In genomic region chr1:16647179-16648176, GRCh38 we compare ENCODE assay signal across 11 cellular contexts. TPM values are rescaled to one million over a fixed set of nuclear protein-coding genes. Genes with fewer than 3 reads are reported as not detected.
DNase-seq lines count a peak whose midpoint lies in the region; ATAC-seq and TF ChIP-seq lines count a peak whose summit lies in the region.
"Not testable (repeated sequence)": the region's sequence is repeated elsewhere in the genome, so short reads cannot be mapped to it uniquely, and the experiment has no call there.
"Had no signal": no experiment of that assay in that cellular context is flagged by ENCODE, and none has a peak within 500 bp of the region (broad histone marks: within the 10 kb centered on the region; RNA-seq: fewer than 3 reads in every experiment).

No MANE protein-coding gene starts in this region.

- not testable (repeated sequence) for H3K4me1 Mint-ChIP-seq in activated T-helper 2 cell treated with anti-CD3 and anti-CD28 coated beads, Interferon-gamma antibody, Interleukin-2, Interleukin-4, amounts not matched to agents 10 μg/mL and 5 μg/mL and 100 μg/mL, durations not matched to agents 14 hours and 24 hours and 36 hours (ENCODE audit: low read depth); chondrocyte (ENCODE audit: low read depth); progenitor cell of endocrine pancreas (ENCODE audit: low read depth)

- H3K27me3 ChIP-seq in lung (ENCODE audit: control insufficient read depth, insufficient read depth): not testable (repeated sequence)
- H3K27me3 ChIP-seq in suprapubic skin: peaks cover 12% of the 10 kb centered on the region

- not testable (repeated sequence) for H3K36me3 Mint-ChIP-seq in activated T-helper 2 cell treated with anti-CD3 and anti-CD28 coated beads, Interferon-gamma antibody, Interleukin-2, Interleukin-4, amounts not matched to agents 10 μg/mL and 5 μg/mL and 100 μg/mL, durations not matched to agents 14 hours and 24 hours and 36 hours (ENCODE audit: low read depth); chondrocyte (ENCODE audit: low read depth); progenitor cell of endocrine pancreas (ENCODE audit: insufficient read depth)

- TF ChIP-seq CTCF in chondrocyte (IDR thresholded peaks at IDR 0.05); lung (IDR thresholded peaks at IDR 0.05; ENCODE audit: control extremely low read depth, extremely low read depth); progenitor cell of endocrine pancreas (IDR thresholded peaks at IDR 0.05; ENCODE audit: unreplicated experiment); suprapubic skin (IDR thresholded peaks at IDR 0.05): not testable (repeated sequence)

- peak overlapping the region; percentile 35; the same call in 1 of the 2 replicates for H3K9ac ChIP-seq in ES-I3 (ENCODE audit: low read depth, low read length)

- H3K27me3 Mint-ChIP-seq in activated T-helper 2 cell treated with anti-CD3 and anti-CD28 coated beads, Interferon-gamma antibody, Interleukin-2, Interleukin-4, amounts not matched to agents 10 μg/mL and 5 μg/mL and 100 μg/mL, durations not matched to agents 14 hours and 24 hours and 36 hours (ENCODE audit: low read depth): peaks cover 11% of the 10 kb centered on the region
- not testable (repeated sequence) for H3K27me3 Mint-ChIP-seq in chondrocyte (ENCODE audit: low read depth); progenitor cell of endocrine pancreas

- H3K9me3 Mint-ChIP-seq in activated T-helper 2 cell treated with anti-CD3 and anti-CD28 coated beads, Interferon-gamma antibody, Interleukin-2, Interleukin-4, amounts not matched to agents 10 μg/mL and 5 μg/mL and 100 μg/mL, durations not matched to agents 14 hours and 24 hours and 36 hours; chondrocyte (ENCODE audit: low read depth); progenitor cell of endocrine pancreas (ENCODE audit: low read depth): not testable (repeated sequence)

- H3K36me3 ChIP-seq in ES-I3 (ENCODE audit: insufficient read depth, low read length); lung (ENCODE audit: control insufficient read depth in 2 of 2, insufficient read depth in 2 of 2, low read length in 2 of 2); suprapubic skin: not testable (repeated sequence)

- H3K9me3 ChIP-seq in ES-I3 (ENCODE audit: control insufficient read depth, insufficient read depth, low read length); lung (ENCODE audit: control insufficient read depth in 2 of 2, insufficient read depth in 1 of 2, low read length in 1 of 2); suprapubic skin: not testable (repeated sequence)

- not testable (repeated sequence) for TF ChIP-seq POLR2A in suprapubic skin (IDR thresholded peaks at IDR 0.05)

- WGBS in lung, 2 donors: 5% methylated on average over 43 to 49 of the region's 84 CpGs
- 6% methylated on average over 35 of the region's 84 CpGs for WGBS in suprapubic skin

- H3K4me1 ChIP-seq in ES-I3 (ENCODE audit: insufficient read depth, low read length): not testable (repeated sequence)
- H3K4me1 ChIP-seq in lung (ENCODE audit: control insufficient read depth in 2 of 2, insufficient read depth in 2 of 2, low read length in 2 of 2) (peaks cover 4 to 15% of the 10 kb centered on the region in 2 donors), suprapubic skin (peaks cover 30% of the 10 kb centered on the region)

- intact Hi-C loops in activated T-helper 2 cell treated with anti-CD3 and anti-CD28 coated beads, Interferon-gamma antibody, Interleukin-2, Interleukin-4, amounts not matched to agents 10 μg/mL and 5 μg/mL and 100 μg/mL, durations not matched to agents 14 hours and 24 hours and 36 hours (cut with micrococcal nuclease); left cardiac atrium (cut with DNase I): not testable (repeated sequence)

- ATAC-seq in left cardiac atrium (peak in 1 of 2 donors; percentile 4), lung (ENCODE audit: insufficient read depth, low FRiP score) (peak; percentile 40)

- H3K27ac ChIP-seq in lung (ENCODE audit: low read depth in 1 of 2, low read length in 1 of 2); suprapubic skin: not testable (repeated sequence)

- DNase-seq in activated CD4-positive, alpha-beta T cell treated with anti-CD3 and anti-CD28 coated beads for 4 hours: peak; percentile 17 to 49
- DNase-seq in activated T-helper 2 cell treated with anti-CD3 and anti-CD28 coated beads, Interferon-gamma antibody, Interleukin-2, Interleukin-4, amounts not matched to agents 10 μg/mL and 5 μg/mL and 100 μg/mL, durations not matched to agents 14 hours and 24 hours and 36 hours (ENCODE audit: low spot score): peak; percentile 13
- DNase-seq in chondrocyte (ENCODE audit: low spot score): peak; percentile 57
- DNase-seq in left cardiac atrium: peak; percentile 25
- DNase-seq in lung (ENCODE audit: low spot score): peak; percentile 35
- peak; percentile 36 for DNase-seq in progenitor cell of endocrine pancreas (ENCODE audit: low spot score, unreplicated experiment)
- DNase-seq in suprapubic skin (ENCODE audit: low spot score in 2 of 2): peak; percentile 43 to 71

- not testable (repeated sequence) for TF ChIP-seq EP300 in suprapubic skin (IDR thresholded peaks at IDR 0.05)

- H3K4me3 Mint-ChIP-seq in activated T-helper 2 cell treated with anti-CD3 and anti-CD28 coated beads, Interferon-gamma antibody, Interleukin-2, Interleukin-4, amounts not matched to agents 10 μg/mL and 5 μg/mL and 100 μg/mL, durations not matched to agents 14 hours and 24 hours and 36 hours (ENCODE audit: low read depth); chondrocyte (ENCODE audit: unreplicated experiment): not testable (repeated sequence)
- H3K4me3 Mint-ChIP-seq in progenitor cell of endocrine pancreas (ENCODE audit: low read depth): peak overlapping the region; percentile 66

- not testable (repeated sequence) for H3K27ac Mint-ChIP-seq in activated T-helper 2 cell treated with anti-CD3 and anti-CD28 coated beads, Interferon-gamma antibody, Interleukin-2, Interleukin-4, amounts not matched to agents 10 μg/mL and 5 μg/mL and 100 μg/mL, durations not matched to agents 14 hours and 24 hours and 36 hours; chondrocyte (ENCODE audit: unreplicated experiment); progenitor cell of endocrine pancreas

- not testable (repeated sequence) for H3K4me3 ChIP-seq in lung
- peak overlapping the region; percentile 32 for H3K4me3 ChIP-seq in suprapubic skin

RNA-seq across cellular contexts. Expression of gene RNU1-3, which starts 19.3 kb away (rescaled TPM):
- 2,033 and 2,369 TPM in 2 replicates for total RNA-seq in activated T-helper 2 cell treated with anti-CD3 and anti-CD28 coated beads, Interferon-gamma antibody, Interleukin-2, Interleukin-4, amounts not matched to agents 10 μg/mL and 5 μg/mL and 100 μg/mL, durations not matched to agents 14 hours and 24 hours and 36 hours
- 1,438 to 1,620 TPM (median 1,579 TPM) in 3 replicates for total RNA-seq in chondrocyte
- total RNA-seq in left cardiac atrium: over 10,000 TPM in 1 of 2 donors, 1,000 to 10,000 TPM in 1; 5,988 to 15,401 TPM
- total RNA-seq in lung: 1,000 to 10,000 TPM in 1 of 2 donors, under 1 TPM in 1; under 0.01 to 3,134 TPM
- polyA plus RNA-seq in lung: not detected
- total RNA-seq in progenitor cell of endocrine pancreas: 3,923 and 3,957 TPM in 2 replicates
- under 1 TPM; under 0.01 TPM for total RNA-seq in suprapubic skin
- total RNA-seq: G401 had no signal
- polyA plus RNA-seq: cardiac muscle cell, neural cell had no signal

RNA-seq across cellular contexts. Expression of gene NBPF1, which starts 34.1 kb away (rescaled TPM):
- 5.2 and 6.1 TPM in 2 replicates for total RNA-seq in activated T-helper 2 cell treated with anti-CD3 and anti-CD28 coated beads, Interferon-gamma antibody, Interleukin-2, Interleukin-4, amounts not matched to agents 10 μg/mL and 5 μg/mL and 100 μg/mL, durations not matched to agents 14 hours and 24 hours and 36 hours
- total RNA-seq in chondrocyte (52.1 to 67.7 TPM (median 58.9 TPM) in 3 replicates), left cardiac atrium (10 to 100 TPM; 11.6 to 17.5 TPM), lung (10 to 100 TPM; 54.1 to 83.8 TPM), progenitor cell of endocrine pancreas (100 TPM in 2 replicates), suprapubic skin (10 to 100 TPM; 12.9 to 49.1 (median 23.8) TPM)
- polyA plus RNA-seq in lung: 1 to 10 TPM; 4.3 to 5.7 TPM
